In genomic region chr11:64364911-64365310, GRCh38 we compare ENCODE assay signal across 29 cellular contexts.
"Had no signal": no experiment of that assay in that cellular context is flagged by ENCODE, and none has a peak within 500 bp of the region (broad histone marks: within the 10 kb centered on the region; RNA-seq: fewer than 3 reads in every experiment).

No MANE protein-coding gene starts in this region.

- H2AFZ ChIP-seq: hepatocyte had no signal

- H3K4me2 ChIP-seq: hepatocyte had no signal

- DNase-seq: activated CD4-positive, alpha-beta T cell treated with anti-CD3 and anti-CD28 coated beads for 4 hours; activated CD4-positive, alpha-beta T cell treated with anti-CD3 and anti-CD28 coated beads, Interleukin-2, amount 50 U/mL, for 4 hours; activated CD8-positive, alpha-beta memory T cell treated with anti-CD3 and anti-CD28 coated beads for 24 hours; activated effector memory CD4-positive, alpha-beta T cell treated with anti-CD3 and anti-CD28 coated beads, Interleukin-2, amount 50 U/mL, for 16 hours; activated naive CD4-positive, alpha-beta T cell treated with anti-CD3 and anti-CD28 coated beads for 36 hours; activated naive CD8-positive, alpha-beta T cell treated with anti-CD3 and anti-CD28 coated beads, Interleukin-2, amount 10 ng/mL, durations not matched to agents 7 days and 5 days; dorsolateral prefrontal cortex; effector memory CD4-positive, alpha-beta T cell; gastrocnemius medialis; islet precursor cell; left ventricle myocardium inferior; naive B cell; nephron progenitor cell; ovary; right lobe of liver; stimulated activated CD4-positive, alpha-beta T cell treated with anti-CD3 and anti-CD28 coated beads, Interleukin-12 subunit alpha, Interleukin-12 subunit beta, amount 100 ng/mL, for 4 hours; stimulated activated CD4-positive, alpha-beta T cell treated with anti-CD3 and anti-CD28 coated beads, Interleukin-4, amount 100 ng/mL, for 1 hour; stimulated activated naive CD8-positive, alpha-beta T cell treated with anti-CD3 and anti-CD28 coated beads, Interleukin-15, Interleukin-2, amounts not matched to agents 100 U/mL and 50 U/mL, for 24 hours; T-helper 9 cell; testis; transverse colon had no signal

- H3K36me3 ChIP-seq: ovary had no signal

- H3K9me3 ChIP-seq: ascending aorta, gastrocnemius medialis, left ventricle myocardium inferior, neutrophil, ovary, right lobe of liver, testis, transverse colon had no signal

- H3K9me3 Mint-ChIP-seq: activated naive CD4-positive, alpha-beta T cell treated with anti-CD3 and anti-CD28 coated beads for 36 hours; activated naive CD8-positive, alpha-beta T cell treated with anti-CD3 and anti-CD28 coated beads, Interleukin-2, amount 10 ng/mL, durations not matched to agents 7 days and 5 days; naive B cell; nephron progenitor cell had no signal

- H3K27ac Mint-ChIP-seq: activated naive CD4-positive, alpha-beta T cell treated with anti-CD3 and anti-CD28 coated beads for 36 hours; activated naive CD8-positive, alpha-beta T cell treated with anti-CD3 and anti-CD28 coated beads, Interleukin-2, amount 10 ng/mL, durations not matched to agents 7 days and 5 days; brain; nephron progenitor cell; progenitor cell of endocrine pancreas had no signal

- H3K4me3 ChIP-seq: ascending aorta, coronary artery, dorsolateral prefrontal cortex, gastrocnemius medialis, hepatocyte, left ventricle myocardium inferior, ovary, right lobe of liver, skin epidermis, testis, transverse colon had no signal

- H3K27me3 ChIP-seq: ascending aorta, dorsolateral prefrontal cortex, gastrocnemius medialis, hepatocyte, neutrophil, ovary, right lobe of liver, testis, transverse colon had no signal

- H3K27ac ChIP-seq: ascending aorta, coronary artery, dorsolateral prefrontal cortex, gastrocnemius medialis, hepatocyte, left ventricle myocardium inferior, neutrophil, ovary, right lobe of liver, skin epidermis, testis, transverse colon, VCaP had no signal

- ATAC-seq: gastrocnemius medialis; right lobe of liver; stimulated activated naive CD8-positive, alpha-beta T cell treated with anti-CD3 and anti-CD28 coated beads, Interleukin-15, Interleukin-2, amounts not matched to agents 100 U/mL and 50 U/mL, for 24 hours had no signal
